Comparison of ENCODE assay signal across 17 cellular contexts in the genomic region with DNA sequence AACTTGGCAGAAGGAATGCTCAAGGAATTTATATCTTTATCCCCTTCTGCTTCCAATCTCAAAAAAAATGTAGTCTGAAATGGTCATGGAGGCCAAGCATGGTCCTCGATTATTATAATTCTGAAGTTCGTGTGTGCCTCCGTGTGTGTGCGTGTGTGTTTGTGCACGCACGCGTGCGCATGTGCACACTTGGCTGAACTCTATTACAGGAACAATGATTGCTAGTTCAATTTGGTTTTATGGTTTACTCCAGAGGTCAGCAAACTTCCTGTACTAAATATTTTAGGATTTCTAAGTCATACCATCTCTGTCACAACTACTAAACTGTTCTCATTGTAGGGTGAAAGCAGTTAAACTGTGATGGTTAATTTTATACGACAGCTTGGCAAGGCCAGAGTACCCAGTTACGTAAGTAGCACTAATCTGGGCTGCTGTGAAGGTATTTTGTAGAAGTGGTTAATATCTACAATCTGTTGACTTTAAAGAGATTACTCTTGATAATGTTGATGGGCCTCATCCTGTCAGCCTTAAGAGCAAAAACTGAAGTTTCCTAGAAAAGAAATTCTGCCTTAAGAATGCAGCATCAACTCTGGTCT. TPM values are rescaled to one million over a fixed set of nuclear protein-coding genes. Genes with fewer than 3 reads are reported as not detected.
DNase-seq lines count a peak whose midpoint lies in the region; ATAC-seq and TF ChIP-seq lines count a peak whose summit lies in the region.
"Had no signal": no experiment of that assay in that cellular context is flagged by ENCODE, and none has a peak within 500 bp of the region (broad histone marks: within the 10 kb centered on the region; RNA-seq: fewer than 3 reads in every experiment).

No MANE protein-coding gene starts in this region.

- DNase-seq in A673 (ENCODE audit: low spot score): peak; percentile 36
- peak; percentile 15 for DNase-seq in HuH-7 (ENCODE audit: low spot score)
- DNase-seq in iris pigment epithelial cell (ENCODE audit: low read depth): peak; percentile 40
- DNase-seq in CD8-positive, alpha-beta memory T cell: no peak
- no peak for DNase-seq in NCI-H2196 treated with DMSO at 0.1 percent for 48 hours (lab: John Stamatoyannopoulos, UW; ENCODE audit: unreplicated experiment)
- DNase-seq in HK-2 (ENCODE audit: unreplicated experiment): no peak
- DNase-seq: activated CD4-positive, alpha-beta T cell treated with anti-CD3 and anti-CD28 coated beads for 4 hours; activated T-cell treated with anti-CD3 and anti-CD28 coated beads, Interleukin-2, amount 50 U/mL, for 24 hours; adrenal gland; cortex of kidney; H9; NCI-H2171; PC-9 had no signal

- no TSS peak for BruUV-seq in A673 (replicated peaks; lab: Mats Ljungman, UMichigan)

- no peak overlapping the region for H3K27ac ChIP-seq in A673 (ENCODE audit: low read depth, low read length, poor library complexity, severe bottlenecking)
- peak overlapping the region; percentile 74 for H3K27ac ChIP-seq in VCaP
- no peak overlapping the region for H3K27ac ChIP-seq in CD8-positive, alpha-beta memory T cell (ENCODE audit: low read depth, low read length)
- H3K27ac ChIP-seq: PC-9, thoracic aorta had no signal

- no peaks in the 10 kb centered on the region for H3K36me3 ChIP-seq in A673 (ENCODE audit: insufficient read depth, low read length, poor library complexity, severe bottlenecking)
- H3K36me3 ChIP-seq in CD8-positive, alpha-beta memory T cell (ENCODE audit: insufficient read depth, low read length): no peaks in the 10 kb centered on the region
- H3K36me3 ChIP-seq: adrenal gland, thoracic aorta had no signal

- peaks cover 0 to 7% (median 5%) of the 10 kb centered on the region in 3 donors for H3K36me3 Mint-ChIP-seq in CD8-positive, alpha-beta memory T cell

- no peak for ATAC-seq in HG03378 (IDR thresholded peaks at IDR 0.05; ENCODE audit: unreplicated experiment)

- peaks cover 3% of the 10 kb centered on the region for H3K4me1 ChIP-seq in A673 (ENCODE audit: insufficient read depth, low read length, poor library complexity, severe bottlenecking)
- H3K4me1 ChIP-seq in CD8-positive, alpha-beta memory T cell (ENCODE audit: insufficient read depth, low read length): peaks cover 2% of the 10 kb centered on the region

- no peak overlapping the region for H3K4me3 ChIP-seq in A673 (ENCODE audit: low read depth, low read length, poor library complexity, severe bottlenecking)
- H3K4me3 ChIP-seq in CD8-positive, alpha-beta memory T cell (ENCODE audit: low read length): no peak overlapping the region
- H3K4me3 ChIP-seq: adrenal gland, PC-9, thoracic aorta had no signal

- H3K27ac Mint-ChIP-seq in CD8-positive, alpha-beta memory T cell: peak overlapping the region in 1 of 8 donors; percentile 52
- H3K27ac Mint-ChIP-seq: activated T-cell treated with anti-CD3 and anti-CD28 coated beads, Interleukin-2, amount 50 U/mL, for 24 hours; T-helper 1 cell treated with Interleukin-12 subunit alpha and Interleukin-12 subunit beta and Interleukin-4 antibody, amounts not matched to agents 30 μg/mL and 1 μg/mL, for 36 hours had no signal

- H3K27me3 Mint-ChIP-seq in CD8-positive, alpha-beta memory T cell: no peaks in the 10 kb centered on the region
- H3K27me3 Mint-ChIP-seq: activated T-cell treated with anti-CD3 and anti-CD28 coated beads, Interleukin-2, amount 50 U/mL, for 24 hours had no signal

- peaks cover 7 to 18% (median 16%) of the 10 kb centered on the region in 3 donors for H3K4me1 Mint-ChIP-seq in CD8-positive, alpha-beta memory T cell

- POLR2A ChIA-PET in A673 (lab: Charles Lee; ENCODE audit: low non-redundant PET): no interaction called here
- POLR2A ChIA-PET in CD8-positive, alpha-beta memory T cell (lab: Charles Lee): no interaction called here

- no peaks in the 10 kb centered on the region for H3K9me3 Mint-ChIP-seq in CD8-positive, alpha-beta memory T cell
- H3K9me3 Mint-ChIP-seq: activated T-cell treated with anti-CD3 and anti-CD28 coated beads, Interleukin-2, amount 50 U/mL, for 24 hours; H9; T-helper 1 cell treated with Interleukin-12 subunit alpha and Interleukin-12 subunit beta and Interleukin-4 antibody, amounts not matched to agents 30 μg/mL and 1 μg/mL, for 36 hours had no signal

- intact Hi-C loops in A673 (cut with micrococcal nuclease; ENCODE audit: unreplicated experiment): no loop called here

- no peak overlapping the region for H3K4me3 Mint-ChIP-seq in CD8-positive, alpha-beta memory T cell
- H3K4me3 Mint-ChIP-seq: activated T-cell treated with anti-CD3 and anti-CD28 coated beads, Interleukin-2, amount 50 U/mL, for 24 hours; H9; T-helper 1 cell treated with Interleukin-12 subunit alpha and Interleukin-12 subunit beta and Interleukin-4 antibody, amounts not matched to agents 30 μg/mL and 1 μg/mL, for 36 hours had no signal

- no peaks in the 10 kb centered on the region for H3K27me3 ChIP-seq in A673 (replicated peaks; ENCODE audit: insufficient read depth, low read depth, low read length, poor library complexity)
- no peaks in the 10 kb centered on the region for H3K27me3 ChIP-seq in CD8-positive, alpha-beta memory T cell (ENCODE audit: insufficient read depth, low read length, poor library complexity, severe bottlenecking)
- H3K27me3 ChIP-seq: adrenal gland had no signal

- H3K9me3 ChIP-seq in A673 (ENCODE audit: low read depth, low read length, poor library complexity, severe bottlenecking): no peaks in the 10 kb centered on the region
- no peaks in the 10 kb centered on the region for H3K9me3 ChIP-seq in CD8-positive, alpha-beta memory T cell (ENCODE audit: low read length)
- H3K9me3 ChIP-seq: adrenal gland, thoracic aorta had no signal

- TF ChIP-seq CTCF in A673 (conservative IDR thresholded peaks at IDR 0.05; ENCODE audit: low read depth, low read length) (no peak), VCaP (conservative IDR thresholded peaks at IDR 0.05) (no peak)

- CTCF ChIA-PET in A673 (lab: Charles Lee): no interaction called here
- CTCF ChIA-PET in CD8-positive, alpha-beta memory T cell (lab: Charles Lee): no interaction called here

RNA-seq across cellular contexts. Expression of gene MARCHF7, which starts 5.8 kb away (rescaled TPM):
- total RNA-seq in A673 (2021): 94.9 and 99.9 TPM in 2 replicates
- 10 to 100 TPM; 84.7 to 92.3 TPM for total RNA-seq in CD8-positive, alpha-beta memory T cell
- polyA plus RNA-seq in CD8-positive, alpha-beta memory T cell: 157 TPM

Comparison
In these comparisons a context has a peak if more than half of its experiments do, and no peak if none do; other contexts are left out.
1. DNase-seq: peak in A673 (single experiment), HuH-7 (single experiment) and iris pigment epithelial cell (single experiment); none in CD8-positive, alpha-beta memory T cell (0 of 5), NCI-H2196 treated with DMSO at 0.1 percent for 48 hours (single experiment) and HK-2 (single experiment).